ENCODE assay signal across 15 cellular contexts in genomic region chr4:128244379-128244778, GRCh38. TPM values are rescaled to one million over a fixed set of nuclear protein-coding genes. Genes with fewer than 3 reads are reported as not detected.
DNase-seq lines count a peak whose midpoint lies in the region; ATAC-seq, FAIRE-seq and TF ChIP-seq lines count a peak whose summit lies in the region.
"Had no signal": no experiment of that assay in that cellular context is flagged by ENCODE, and none has a peak within 500 bp of the region (broad histone marks: within the 10 kb centered on the region; RNA-seq: fewer than 3 reads in every experiment).

No MANE protein-coding gene starts in this region.

- no peak overlapping the region for H3K27ac ChIP-seq in mesenchymal stem cell (ENCODE audit: low read length, poor library complexity, severe bottlenecking)
- H3K27ac ChIP-seq: BLaER1 treated with 17β-estradiol and CSF1 and Interleukin-3, amounts not matched to agents 10 nM and 100 nM had no signal

- H2BK12ac ChIP-seq in mesenchymal stem cell (ENCODE audit: low read length in 2 of 2) = no peak overlapping the region

- no peaks in the 10 kb centered on the region for H3K36me3 ChIP-seq in bronchial epithelial cell (ENCODE audit: control insufficient read depth, insufficient read depth, low read length)
- H3K36me3 ChIP-seq in mesenchymal stem cell (ENCODE audit: control insufficient read depth in 1 of 2, insufficient read depth in 2 of 2, low read depth in 1 of 2, low read length in 2 of 2) = no peaks in the 10 kb centered on the region
- H3K36me3 ChIP-seq: BLaER1 treated with 17β-estradiol and CSF1 and Interleukin-3, amounts not matched to agents 10 nM and 100 nM had no signal

- no peaks in the 10 kb centered on the region for H3K4me1 Mint-ChIP-seq in activated naive CD8-positive, alpha-beta T cell treated with anti-CD3 and anti-CD28 coated beads, Interleukin-2, amount 50 U/mL, for 24 hours

- peak; percentile 45 for DNase-seq in GM03348 (ENCODE audit: low spot score)
- peak; percentile 23 for DNase-seq in NCI-H226
- peak; percentile 49 for DNase-seq in bronchial epithelial cell (ENCODE audit: low read depth)
- peak; percentile 30 for DNase-seq in mesenchymal stem cell
- DNase-seq in activated CD8-positive, alpha-beta memory T cell treated with anti-CD3 and anti-CD28 coated beads, Interleukin-2, amount 50 U/mL, for 48 hours = no peak
- DNase-seq in activated naive CD8-positive, alpha-beta T cell treated with anti-CD3 and anti-CD28 coated beads, Interleukin-2, amount 50 U/mL, for 24 hours = no peak
- DNase-seq: DMS 273 treated with DMSO at 0.1 percent for 48 hours, NCI-H1048, NCI-H1694 treated with DMSO at 0.1 percent for 48 hours, PC-3 had no signal

- H3K9me3 ChIP-seq in mesenchymal stem cell (ENCODE audit: control insufficient read depth, low read length) = peaks cover 17% of the 10 kb centered on the region

- H4K8ac ChIP-seq in mesenchymal stem cell (ENCODE audit: low read length) = no peak overlapping the region

- H3K9me3 Mint-ChIP-seq in activated naive CD8-positive, alpha-beta T cell treated with anti-CD3 and anti-CD28 coated beads, Interleukin-2, amount 50 U/mL, for 24 hours = peaks cover 10% of the 10 kb centered on the region

- no peak overlapping the region for H3K27ac Mint-ChIP-seq in activated naive CD8-positive, alpha-beta T cell treated with anti-CD3 and anti-CD28 coated beads, Interleukin-2, amount 50 U/mL, for 24 hours

- H3K4me3 Mint-ChIP-seq in activated naive CD8-positive, alpha-beta T cell treated with anti-CD3 and anti-CD28 coated beads, Interleukin-2, amount 50 U/mL, for 24 hours = no peak overlapping the region

- H3K36me3 Mint-ChIP-seq in activated naive CD8-positive, alpha-beta T cell treated with anti-CD3 and anti-CD28 coated beads, Interleukin-2, amount 50 U/mL, for 24 hours (ENCODE audit: low read depth) = no peaks in the 10 kb centered on the region

- no peak overlapping the region for H2BK15ac ChIP-seq in mesenchymal stem cell (ENCODE audit: low read depth, poor library complexity, severe bottlenecking)

- H3K4ac ChIP-seq in mesenchymal stem cell (ENCODE audit: low read depth in 1 of 2, low read length in 2 of 2) = no peak overlapping the region

- no peak for TF ChIP-seq CTCF in bronchial epithelial cell (IDR thresholded peaks at IDR 0.05; ENCODE audit: insufficient read depth, low read length, severe bottlenecking)

- H3K27me3 ChIP-seq in bronchial epithelial cell (ENCODE audit: control insufficient read depth, insufficient read depth, low read length) (no peaks in the 10 kb centered on the region), mesenchymal stem cell (ENCODE audit: control insufficient read depth in 1 of 2, insufficient read depth in 1 of 2, low read length in 2 of 2) (no peaks in the 10 kb centered on the region)
- H3K27me3 ChIP-seq: BLaER1 treated with 17β-estradiol and CSF1 and Interleukin-3, amounts not matched to agents 10 nM and 100 nM had no signal

- H3K4me3 ChIP-seq in bronchial epithelial cell (ENCODE audit: low read depth, low read length) (no peak overlapping the region), mesenchymal stem cell (ENCODE audit: insufficient read depth in 1 of 2, low read depth in 1 of 2, low read length in 2 of 2) (no peak overlapping the region)
- H3K4me3 ChIP-seq: BLaER1 treated with 17β-estradiol and CSF1 and Interleukin-3, amounts not matched to agents 10 nM and 100 nM had no signal

- peaks cover 2% of the 10 kb centered on the region for H3K79me1 ChIP-seq in mesenchymal stem cell (replicated peaks; ENCODE audit: low read length, poor library complexity, severe bottlenecking)

- no peak overlapping the region for H3K23ac ChIP-seq in mesenchymal stem cell (ENCODE audit: low read length in 2 of 2)

- WGBS in mesenchymal stem cell = 57% methylated on average over 2 of the region's 2 CpGs

- no peak overlapping the region for H3K18ac ChIP-seq in mesenchymal stem cell (ENCODE audit: low read depth in 1 of 2, low read length in 2 of 2)

- H4K91ac ChIP-seq in mesenchymal stem cell (ENCODE audit: low read length) = no peak overlapping the region

- H2AK5ac ChIP-seq in mesenchymal stem cell (ENCODE audit: low read length, severe bottlenecking) = no peak overlapping the region

- no peak overlapping the region for H2AFZ ChIP-seq in mesenchymal stem cell (ENCODE audit: low read depth, low read length)

- peaks cover 12% of the 10 kb centered on the region for H3K4me1 ChIP-seq in mesenchymal stem cell (ENCODE audit: control insufficient read depth, insufficient read depth, low read depth, low read length)
- H3K4me1 ChIP-seq: BLaER1 treated with 17β-estradiol and CSF1 and Interleukin-3, amounts not matched to agents 10 nM and 100 nM had no signal

- ATAC-seq in GM21381 (IDR thresholded peaks at IDR 0.05; ENCODE audit: unreplicated experiment) = no peak
- ATAC-seq in activated naive CD8-positive, alpha-beta T cell treated with anti-CD3 and anti-CD28 coated beads, Interleukin-2, amount 50 U/mL, for 24 hours = no peak
- ATAC-seq: HCT116, PC-3 had no signal

- peaks cover 2% of the 10 kb centered on the region for H3K27me3 Mint-ChIP-seq in activated naive CD8-positive, alpha-beta T cell treated with anti-CD3 and anti-CD28 coated beads, Interleukin-2, amount 50 U/mL, for 24 hours

- no peak overlapping the region for H3K9ac ChIP-seq in mesenchymal stem cell (ENCODE audit: low read length)
- H3K9ac ChIP-seq: BLaER1 treated with 17β-estradiol and CSF1 and Interleukin-3, amounts not matched to agents 10 nM and 100 nM had no signal

- FAIRE-seq in bronchial epithelial cell (lab: Jason Lieb, UNC) = no peak
- FAIRE-seq: GM18507, HTR-8/SVneo had no signal

- H2BK5ac ChIP-seq in mesenchymal stem cell (ENCODE audit: low read depth, low read length, poor library complexity, severe bottlenecking) = no peak overlapping the region

- no peak overlapping the region for H2BK120ac ChIP-seq in mesenchymal stem cell (ENCODE audit: low read depth, low read length)

- no peak overlapping the region for H3K4me2 ChIP-seq in mesenchymal stem cell (ENCODE audit: low read length, poor library complexity, severe bottlenecking)
- H3K4me2 ChIP-seq: BLaER1 treated with 17β-estradiol and CSF1 and Interleukin-3, amounts not matched to agents 10 nM and 100 nM had no signal

- H3K14ac ChIP-seq in mesenchymal stem cell (ENCODE audit: low read length in 2 of 2) = no peak overlapping the region

RNA-seq across cellular contexts. Expression of gene PGRMC2, which starts 43.2 kb away (rescaled TPM):
- total RNA-seq in bronchial epithelial cell = 7.9 and 12.4 TPM in 2 replicates
- 117 TPM for polyA plus RNA-seq in mesenchymal stem cell (2013, experiment 1 of 2)
- polyA plus RNA-seq in mesenchymal stem cell (2013, experiment 2 of 2) = 116 TPM

Comparison
In these comparisons a context has a peak if more than half of its experiments do, and no peak if none do; other contexts are left out.
1. DNase-seq: peak in GM03348 (single experiment), NCI-H226 (single experiment), bronchial epithelial cell (single experiment) and mesenchymal stem cell (single experiment); none in activated CD8-positive, alpha-beta memory T cell treated with anti-CD3 and anti-CD28 coated beads, Interleukin-2, amount 50 U/mL, for 48 hours (single experiment) and activated naive CD8-positive, alpha-beta T cell treated with anti-CD3 and anti-CD28 coated beads, Interleukin-2, amount 50 U/mL, for 24 hours (single experiment).